In the genomic region with DNA sequence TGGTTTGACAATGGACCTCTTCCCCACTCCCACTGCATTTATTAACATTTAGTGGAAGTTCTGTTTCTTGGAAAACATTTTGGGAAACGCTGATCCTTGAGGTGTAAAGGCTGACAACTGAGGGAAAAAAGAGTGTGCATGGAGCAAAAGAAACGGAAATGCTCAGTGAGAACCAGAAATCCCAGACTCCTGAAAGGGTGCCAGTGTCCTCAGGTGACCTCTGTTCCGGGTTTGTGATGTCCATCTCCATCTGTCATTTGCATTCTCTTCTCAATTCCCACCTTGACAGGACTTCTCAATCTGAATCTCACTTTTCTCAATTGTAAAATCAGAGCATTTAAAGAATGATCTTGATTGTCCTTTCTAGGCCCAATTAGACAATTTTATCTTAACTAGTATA, we compare ENCODE assay signal across 22 cellular contexts.
DNase-seq lines count a peak whose midpoint lies in the region; ATAC-seq lines count a peak whose summit lies in the region.
"Had no signal": no experiment of that assay in that cellular context is flagged by ENCODE, and none has a peak within 500 bp of the region (broad histone marks: within the 10 kb centered on the region; RNA-seq: fewer than 3 reads in every experiment).

No MANE protein-coding gene starts in this region.

- DNase-seq in G401 (ENCODE audit: low spot score) (peak; percentile 65), LHCN-M2 (ENCODE audit: low read depth) (peak; percentile 10), M059J (ENCODE audit: low read depth) (peak; percentile 3), cerebellum (ENCODE audit: low spot score) (peak; percentile 56), H7 (no peak), NCI-H1694 treated with DMSO at 0.1 percent for 48 hours (lab: John Stamatoyannopoulos, UW) (no peak)
- DNase-seq: 8988T; ACHN; BE2C; C1 segment of cervical spinal cord; CD4-positive, alpha-beta memory T cell; CD4-positive, CD25-positive, alpha-beta regulatory T cell; CD8-positive, alpha-beta memory T cell; COR-L47; DMS153; DMS53; DMS79; DND-41; EL; GF-D8 had no signal

- ATAC-seq in GM19452 (IDR thresholded peaks at IDR 0.05; ENCODE audit: unreplicated experiment), result no peak

- no peaks in the 10 kb centered on the region for H3K27me3 ChIP-seq in H7 (ENCODE audit: control insufficient read depth, insufficient read depth, low read length)
- H3K27me3 ChIP-seq: BE2C, BLaER1 had no signal

- in situ Hi-C loops in G401 (cut with HindIII; ENCODE audit: low sequenced_read_pairs), result no loop called here

- no peaks in the 10 kb centered on the region for H3K36me3 ChIP-seq in H7 (replicated peaks; ENCODE audit: control insufficient read depth, insufficient read depth, low read length)
- H3K36me3 ChIP-seq: BE2C had no signal

- no peak overlapping the region for H3K4me3 ChIP-seq in H7 (ENCODE audit: insufficient read depth, low read depth, low read length)
- H3K4me3 ChIP-seq: BLaER1 had no signal

Comparison
In these comparisons a context has a peak if more than half of its experiments do, and no peak if none do; other contexts are left out.
1. DNase-seq: peak in G401 (single experiment), LHCN-M2 (single experiment), M059J (single experiment) and cerebellum (single experiment); none in H7 (single experiment) and NCI-H1694 treated with DMSO at 0.1 percent for 48 hours (single experiment).